Comparison of ENCODE assay signal across 1 cellular context in the genomic region with DNA sequence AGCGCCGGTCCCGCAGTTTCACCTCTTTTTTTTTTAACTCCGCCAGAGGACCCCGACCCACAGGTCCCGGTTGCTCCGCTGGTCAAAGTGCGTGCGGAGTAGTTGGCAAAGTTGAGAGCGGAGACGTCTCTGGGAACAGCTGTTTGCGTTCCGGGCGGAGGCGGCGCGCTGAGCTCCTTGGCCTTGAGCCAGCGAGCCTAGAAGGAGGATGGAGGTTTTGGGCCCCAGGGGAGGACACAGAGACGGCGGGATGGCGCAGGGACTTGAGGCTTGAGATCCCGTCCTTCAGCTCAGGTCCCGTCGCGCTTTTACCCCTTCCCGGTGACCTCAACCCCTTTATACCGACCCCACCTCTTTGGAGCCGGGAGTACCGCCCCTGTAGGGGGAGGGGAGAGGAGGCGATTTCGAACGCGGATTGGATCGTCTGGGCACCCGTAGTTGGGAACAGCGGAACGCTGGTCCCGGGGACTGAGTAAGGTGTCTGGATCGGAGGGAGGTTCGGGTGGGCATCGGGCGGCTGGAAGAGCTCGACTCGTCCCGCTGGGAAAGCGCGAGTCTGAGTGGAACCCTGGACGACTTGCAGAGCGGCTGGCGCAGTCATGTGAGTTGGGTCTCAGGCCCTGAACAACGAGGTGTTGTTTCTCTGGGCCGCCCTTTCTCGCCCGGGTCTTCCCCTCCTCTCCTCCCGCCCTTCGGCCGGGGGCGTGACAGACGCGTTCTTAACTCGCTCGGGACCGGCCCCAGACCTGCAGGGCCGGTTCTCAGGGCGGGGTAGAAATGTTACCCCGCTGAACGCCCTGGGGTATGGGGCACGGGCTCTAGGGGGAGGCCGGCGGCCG.
TF ChIP-seq lines count a peak whose summit lies in the region.

A gene with protein sequence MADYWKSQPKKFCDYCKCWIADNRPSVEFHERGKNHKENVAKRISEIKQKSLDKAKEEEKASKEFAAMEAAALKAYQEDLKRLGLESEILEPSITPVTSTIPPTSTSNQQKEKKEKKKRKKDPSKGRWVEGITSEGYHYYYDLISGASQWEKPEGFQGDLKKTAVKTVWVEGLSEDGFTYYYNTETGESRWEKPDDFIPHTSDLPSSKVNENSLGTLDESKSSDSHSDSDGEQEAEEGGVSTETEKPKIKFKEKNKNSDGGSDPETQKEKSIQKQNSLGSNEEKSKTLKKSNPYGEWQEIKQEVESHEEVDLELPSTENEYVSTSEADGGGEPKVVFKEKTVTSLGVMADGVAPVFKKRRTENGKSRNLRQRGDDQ (plus strand): TSS at position 435 of the 839 bp plus-strand sequence. CDS start 165 bp downstream, at position 600.

TF ChIP-seq in HepG2, 621 proteins besides CTCF, POLR2A, EP300 and RAD21 (continued from another document and continues in another):
- TF ChIP-seq, protein P1, sequence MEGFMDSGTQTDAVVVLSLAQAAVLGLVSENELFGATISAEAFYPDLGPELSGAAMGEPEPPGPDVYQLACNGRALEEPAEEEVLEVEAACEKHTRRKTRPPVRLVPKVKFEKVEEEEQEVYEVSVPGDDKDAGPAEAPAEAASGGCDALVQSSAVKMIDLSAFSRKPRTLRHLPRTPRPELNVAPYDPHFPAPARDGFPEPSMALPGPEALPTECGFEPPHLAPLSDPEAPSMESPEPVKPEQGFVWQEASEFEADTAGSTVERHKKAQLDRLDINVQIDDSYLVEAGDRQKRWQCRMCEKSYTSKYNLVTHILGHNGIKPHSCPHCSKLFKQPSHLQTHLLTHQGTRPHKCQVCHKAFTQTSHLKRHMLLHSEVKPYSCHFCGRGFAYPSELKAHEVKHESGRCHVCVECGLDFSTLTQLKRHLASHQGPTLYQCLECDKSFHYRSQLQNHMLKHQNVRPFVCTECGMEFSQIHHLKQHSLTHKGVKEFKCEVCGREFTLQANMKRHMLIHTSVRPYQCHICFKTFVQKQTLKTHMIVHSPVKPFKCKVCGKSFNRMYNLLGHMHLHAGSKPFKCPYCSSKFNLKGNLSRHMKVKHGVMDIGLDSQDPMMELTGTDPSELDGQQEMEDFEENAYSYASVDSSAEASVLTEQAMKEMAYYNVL (CRISPR knock-in tag; IDR thresholded peaks at IDR 0.05; ENCODE audit: borderline replicate concordance): no peak
- TF ChIP-seq, protein P2, sequence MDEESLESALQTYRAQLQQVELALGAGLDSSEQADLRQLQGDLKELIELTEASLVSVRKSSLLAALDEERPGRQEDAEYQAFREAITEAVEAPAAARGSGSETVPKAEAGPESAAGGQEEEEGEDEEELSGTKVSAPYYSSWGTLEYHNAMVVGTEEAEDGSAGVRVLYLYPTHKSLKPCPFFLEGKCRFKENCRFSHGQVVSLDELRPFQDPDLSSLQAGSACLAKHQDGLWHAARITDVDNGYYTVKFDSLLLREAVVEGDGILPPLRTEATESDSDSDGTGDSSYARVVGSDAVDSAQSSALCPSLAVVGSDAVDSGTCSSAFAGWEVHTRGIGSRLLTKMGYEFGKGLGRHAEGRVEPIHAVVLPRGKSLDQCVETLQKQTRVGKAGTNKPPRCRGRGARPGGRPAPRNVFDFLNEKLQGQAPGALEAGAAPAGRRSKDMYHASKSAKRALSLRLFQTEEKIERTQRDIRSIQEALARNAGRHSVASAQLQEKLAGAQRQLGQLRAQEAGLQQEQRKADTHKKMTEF (CRISPR knock-in tag; IDR thresholded peaks at IDR 0.05): peak; percentile 72
- TF ChIP-seq SNAPC2 (CRISPR knock-in tag; IDR thresholded peaks at IDR 0.05) (peak; percentile 74; the same call in 1 of the 2 replicates), NR2F1 (CRISPR knock-in tag; IDR thresholded peaks at IDR 0.05) (0 out of 4 replicates have a peak, but pooled peaks of 1 of the 2 experiments have one; percentile 21), KDM5B (CRISPR knock-in tag; IDR thresholded peaks at IDR 0.05; ENCODE audit: borderline replicate concordance) (no peak; the same call in 1 of the 2 replicates), ZNF256 (CRISPR knock-in tag; conservative IDR thresholded peaks at IDR 0.05) (peak; percentile 52; the same call in 1 of the 2 replicates), THYN1 (CRISPR knock-in tag; IDR thresholded peaks at IDR 0.05; ENCODE audit: borderline replicate concordance, low read depth) (peak; percentile 80; the same call in 1 of the 2 replicates), ZNF235 (CRISPR knock-in tag; IDR thresholded peaks at IDR 0.05; ENCODE audit: borderline replicate concordance) (no peak), RFX1 (IDR thresholded peaks at IDR 0.05) (no peak), GATA4 (IDR thresholded peaks at IDR 0.05; ENCODE audit: borderline replicate concordance, low read depth) (no peak), GTF3A (CRISPR knock-in tag; conservative IDR thresholded peaks at IDR 0.05) (0 out of 2 replicates have a peak, but pooled peaks have one; percentile 41), KLF6 (CRISPR knock-in tag; IDR thresholded peaks at IDR 0.05) (peak; percentile 34; the same call in 1 of the 2 replicates), ZNF564 (CRISPR knock-in tag; IDR thresholded peaks at IDR 0.05) (no peak), PRMT3 (CRISPR knock-in tag; IDR thresholded peaks at IDR 0.05; ENCODE audit: borderline replicate concordance, low read depth) (no peak), SRSF4 (IDR thresholded peaks at IDR 0.05; ENCODE audit: low read depth, low read length, poor library complexity, severe bottlenecking) (no peak), FOXO1 (CRISPR knock-in tag; IDR thresholded peaks at IDR 0.05) (peak; percentile 14; the same call in 1 of the 2 replicates), MED13 (CRISPR knock-in tag; IDR thresholded peaks at IDR 0.05) (peak; percentile 52), ZFP1 (CRISPR knock-in tag; IDR thresholded peaks at IDR 0.05) (no peak), ZBTB7B (CRISPR knock-in tag; IDR thresholded peaks at IDR 0.05) (no peak; the same call in 1 of the 2 replicates), ZSCAN25 (CRISPR knock-in tag; IDR thresholded peaks at IDR 0.05) (peak; percentile 98), HOXD1 (CRISPR knock-in tag; IDR thresholded peaks at IDR 0.05) (peak; percentile 52; the same call in 1 of the 2 replicates), MED1 (CRISPR knock-in tag; IDR thresholded peaks at IDR 0.05) (peak; percentile 55; the same call in 1 of the 2 replicates), THAP11 (CRISPR knock-in tag; IDR thresholded peaks at IDR 0.05) (peak; percentile 90), ZIK1 (CRISPR knock-in tag; IDR thresholded peaks at IDR 0.05; ENCODE audit: borderline replicate concordance, low read depth) (peak; percentile 80; the same call in 1 of the 2 replicates), YY1 (IDR thresholded peaks at IDR 0.05; ENCODE audit: insufficient read depth, insufficient replicate concordance, low read depth, low read length) (peak; percentile 32), NR3C1 (CRISPR knock-in tag; IDR thresholded peaks at IDR 0.05) (no peak), ZFY (CRISPR knock-in tag; IDR thresholded peaks at IDR 0.05) (peak; percentile 86), TARDBP (CRISPR knock-in tag; IDR thresholded peaks at IDR 0.05) (peak; percentile 76), NFE2 (CRISPR knock-in tag; IDR thresholded peaks at IDR 0.05) (no peak), ZBTB42 (CRISPR knock-in tag; IDR thresholded peaks at IDR 0.05) (no peak), SMC3 (IDR thresholded peaks at IDR 0.05; ENCODE audit: low read length) (no peak), NFYB (CRISPR knock-in tag; IDR thresholded peaks at IDR 0.05) (peak; percentile 40; the same call in 1 of the 2 replicates), SIX1 (CRISPR knock-in tag; IDR thresholded peaks at IDR 0.05; ENCODE audit: borderline replicate concordance) (no peak), CREB1 (IDR thresholded peaks at IDR 0.05) (no peak), CREB1 (CRISPR knock-in tag; IDR thresholded peaks at IDR 0.05) (peak; percentile 35; the same call in 1 of the 2 replicates), ATF1 (CRISPR knock-in tag; IDR thresholded peaks at IDR 0.05) (peak; percentile 40; the same call in 1 of the 2 replicates)
- TF ChIP-seq, protein P3, sequence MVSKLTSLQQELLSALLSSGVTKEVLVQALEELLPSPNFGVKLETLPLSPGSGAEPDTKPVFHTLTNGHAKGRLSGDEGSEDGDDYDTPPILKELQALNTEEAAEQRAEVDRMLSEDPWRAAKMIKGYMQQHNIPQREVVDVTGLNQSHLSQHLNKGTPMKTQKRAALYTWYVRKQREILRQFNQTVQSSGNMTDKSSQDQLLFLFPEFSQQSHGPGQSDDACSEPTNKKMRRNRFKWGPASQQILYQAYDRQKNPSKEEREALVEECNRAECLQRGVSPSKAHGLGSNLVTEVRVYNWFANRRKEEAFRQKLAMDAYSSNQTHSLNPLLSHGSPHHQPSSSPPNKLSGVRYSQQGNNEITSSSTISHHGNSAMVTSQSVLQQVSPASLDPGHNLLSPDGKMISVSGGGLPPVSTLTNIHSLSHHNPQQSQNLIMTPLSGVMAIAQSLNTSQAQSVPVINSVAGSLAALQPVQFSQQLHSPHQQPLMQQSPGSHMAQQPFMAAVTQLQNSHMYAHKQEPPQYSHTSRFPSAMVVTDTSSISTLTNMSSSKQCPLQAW (CRISPR knock-in tag; IDR thresholded peaks at IDR 0.05): no peak; the same call in 1 of the 2 replicates
- TF ChIP-seq, protein P4, sequence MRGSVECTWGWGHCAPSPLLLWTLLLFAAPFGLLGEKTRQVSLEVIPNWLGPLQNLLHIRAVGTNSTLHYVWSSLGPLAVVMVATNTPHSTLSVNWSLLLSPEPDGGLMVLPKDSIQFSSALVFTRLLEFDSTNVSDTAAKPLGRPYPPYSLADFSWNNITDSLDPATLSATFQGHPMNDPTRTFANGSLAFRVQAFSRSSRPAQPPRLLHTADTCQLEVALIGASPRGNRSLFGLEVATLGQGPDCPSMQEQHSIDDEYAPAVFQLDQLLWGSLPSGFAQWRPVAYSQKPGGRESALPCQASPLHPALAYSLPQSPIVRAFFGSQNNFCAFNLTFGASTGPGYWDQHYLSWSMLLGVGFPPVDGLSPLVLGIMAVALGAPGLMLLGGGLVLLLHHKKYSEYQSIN (CRISPR knock-in tag; IDR thresholded peaks at IDR 0.05; ENCODE audit: borderline replicate concordance): 0 out of 2 replicates have a peak, but pooled peaks have one; percentile 62
- TF ChIP-seq, protein P5, sequence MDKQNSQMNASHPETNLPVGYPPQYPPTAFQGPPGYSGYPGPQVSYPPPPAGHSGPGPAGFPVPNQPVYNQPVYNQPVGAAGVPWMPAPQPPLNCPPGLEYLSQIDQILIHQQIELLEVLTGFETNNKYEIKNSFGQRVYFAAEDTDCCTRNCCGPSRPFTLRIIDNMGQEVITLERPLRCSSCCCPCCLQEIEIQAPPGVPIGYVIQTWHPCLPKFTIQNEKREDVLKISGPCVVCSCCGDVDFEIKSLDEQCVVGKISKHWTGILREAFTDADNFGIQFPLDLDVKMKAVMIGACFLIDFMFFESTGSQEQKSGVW (CRISPR knock-in tag; IDR thresholded peaks at IDR 0.05; ENCODE audit: borderline replicate concordance): no peak
- TF ChIP-seq, protein P6, sequence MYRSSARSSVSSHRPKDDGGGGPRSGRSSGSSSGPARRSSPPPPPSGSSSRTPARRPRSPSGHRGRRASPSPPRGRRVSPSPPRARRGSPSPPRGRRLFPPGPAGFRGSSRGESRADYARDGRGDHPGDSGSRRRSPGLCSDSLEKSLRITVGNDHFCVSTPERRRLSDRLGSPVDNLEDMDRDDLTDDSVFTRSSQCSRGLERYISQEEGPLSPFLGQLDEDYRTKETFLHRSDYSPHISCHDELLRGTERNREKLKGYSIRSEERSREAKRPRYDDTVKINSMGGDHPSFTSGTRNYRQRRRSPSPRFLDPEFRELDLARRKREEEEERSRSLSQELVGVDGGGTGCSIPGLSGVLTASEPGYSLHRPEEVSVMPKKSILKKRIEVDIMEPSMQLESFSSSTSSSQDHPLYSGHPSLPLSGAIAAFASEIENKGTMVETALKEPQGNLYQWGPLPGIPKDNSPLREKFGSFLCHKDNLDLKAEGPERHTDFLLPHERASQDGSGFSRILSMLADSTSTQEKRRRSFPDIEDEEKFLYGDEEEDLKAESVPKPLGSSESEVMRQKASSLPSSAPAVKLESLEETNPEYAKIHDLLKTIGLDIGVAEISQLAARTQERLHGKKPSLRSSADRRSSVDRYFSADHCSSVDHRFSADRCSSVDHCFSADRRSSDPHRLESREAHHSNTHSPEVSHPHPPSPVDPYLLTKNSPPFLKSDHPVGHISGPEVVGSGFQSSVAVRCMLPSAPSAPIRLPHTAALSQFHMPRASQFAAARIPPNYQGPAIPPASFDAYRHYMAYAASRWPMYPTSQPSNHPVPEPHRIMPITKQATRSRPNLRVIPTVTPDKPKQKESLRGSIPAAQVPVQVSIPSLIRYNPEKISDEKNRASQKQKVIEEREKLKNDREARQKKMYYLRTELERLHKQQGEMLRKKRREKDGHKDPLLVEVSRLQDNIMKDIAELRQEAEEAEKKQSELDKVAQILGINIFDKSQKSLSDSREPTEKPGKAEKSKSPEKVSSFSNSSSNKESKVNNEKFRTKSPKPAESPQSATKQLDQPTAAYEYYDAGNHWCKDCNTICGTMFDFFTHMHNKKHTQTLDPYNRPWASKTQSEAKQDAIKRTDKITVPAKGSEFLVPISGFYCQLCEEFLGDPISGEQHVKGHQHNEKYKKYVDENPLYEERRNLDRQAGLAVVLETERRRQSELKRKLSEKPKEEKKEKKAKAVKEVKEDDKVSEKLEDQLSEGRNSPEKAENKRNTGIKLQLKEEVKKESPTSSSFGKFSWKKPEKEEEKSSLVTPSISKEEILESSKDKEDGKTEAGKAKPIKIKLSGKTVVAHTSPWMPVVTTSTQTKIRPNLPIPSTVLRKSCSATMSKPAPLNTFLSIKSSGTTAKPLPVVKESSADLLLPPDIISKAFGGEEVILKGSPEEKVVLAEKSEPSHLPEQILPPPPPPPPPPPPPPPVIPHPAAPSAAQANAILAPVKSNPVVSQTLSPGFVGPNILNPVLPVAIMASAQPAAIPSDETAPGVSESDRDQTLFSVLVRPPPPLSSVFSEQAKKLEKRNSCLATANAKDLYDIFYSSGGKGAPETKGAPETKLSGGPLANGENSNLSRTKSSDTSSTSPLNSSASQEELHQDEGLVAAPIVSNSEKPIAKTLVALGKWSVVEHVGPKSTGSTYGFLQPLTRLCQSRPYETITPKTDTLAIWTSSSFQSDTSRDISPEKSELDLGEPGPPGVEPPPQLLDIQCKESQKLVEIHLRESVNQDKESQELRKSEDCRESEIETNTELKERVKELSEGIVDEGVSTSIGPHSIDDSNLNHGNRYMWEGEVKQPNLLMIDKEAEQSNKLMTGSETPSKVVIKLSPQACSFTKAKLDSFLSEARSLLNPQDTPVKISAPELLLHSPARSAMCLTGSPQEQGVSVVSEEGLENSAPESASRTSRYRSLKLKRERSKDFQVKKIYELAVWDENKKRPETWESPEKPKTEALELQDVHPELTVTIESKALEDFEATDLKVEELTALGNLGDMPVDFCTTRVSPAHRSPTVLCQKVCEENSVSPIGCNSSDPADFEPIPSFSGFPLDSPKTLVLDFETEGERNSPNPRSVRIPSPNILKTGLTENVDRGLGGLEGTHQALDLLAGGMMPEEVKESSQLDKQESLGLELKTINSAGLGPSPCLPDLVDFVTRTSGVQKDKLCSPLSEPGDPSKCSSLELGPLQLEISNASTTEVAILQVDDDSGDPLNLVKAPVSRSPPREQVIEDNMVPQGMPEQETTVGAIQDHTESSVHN (CRISPR knock-in tag; IDR thresholded peaks at IDR 0.05): peak; percentile 60; the same call in 1 of the 2 replicates
- TF ChIP-seq, protein P7, sequence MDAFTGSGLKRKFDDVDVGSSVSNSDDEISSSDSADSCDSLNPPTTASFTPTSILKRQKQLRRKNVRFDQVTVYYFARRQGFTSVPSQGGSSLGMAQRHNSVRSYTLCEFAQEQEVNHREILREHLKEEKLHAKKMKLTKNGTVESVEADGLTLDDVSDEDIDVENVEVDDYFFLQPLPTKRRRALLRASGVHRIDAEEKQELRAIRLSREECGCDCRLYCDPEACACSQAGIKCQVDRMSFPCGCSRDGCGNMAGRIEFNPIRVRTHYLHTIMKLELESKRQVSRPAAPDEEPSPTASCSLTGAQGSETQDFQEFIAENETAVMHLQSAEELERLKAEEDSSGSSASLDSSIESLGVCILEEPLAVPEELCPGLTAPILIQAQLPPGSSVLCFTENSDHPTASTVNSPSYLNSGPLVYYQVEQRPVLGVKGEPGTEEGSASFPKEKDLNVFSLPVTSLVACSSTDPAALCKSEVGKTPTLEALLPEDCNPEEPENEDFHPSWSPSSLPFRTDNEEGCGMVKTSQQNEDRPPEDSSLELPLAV (CRISPR knock-in tag; conservative IDR thresholded peaks at IDR 0.05; ENCODE audit: low read depth): no peak
